8 cellular contexts compared by ENCODE assay signal in the genomic region with DNA sequence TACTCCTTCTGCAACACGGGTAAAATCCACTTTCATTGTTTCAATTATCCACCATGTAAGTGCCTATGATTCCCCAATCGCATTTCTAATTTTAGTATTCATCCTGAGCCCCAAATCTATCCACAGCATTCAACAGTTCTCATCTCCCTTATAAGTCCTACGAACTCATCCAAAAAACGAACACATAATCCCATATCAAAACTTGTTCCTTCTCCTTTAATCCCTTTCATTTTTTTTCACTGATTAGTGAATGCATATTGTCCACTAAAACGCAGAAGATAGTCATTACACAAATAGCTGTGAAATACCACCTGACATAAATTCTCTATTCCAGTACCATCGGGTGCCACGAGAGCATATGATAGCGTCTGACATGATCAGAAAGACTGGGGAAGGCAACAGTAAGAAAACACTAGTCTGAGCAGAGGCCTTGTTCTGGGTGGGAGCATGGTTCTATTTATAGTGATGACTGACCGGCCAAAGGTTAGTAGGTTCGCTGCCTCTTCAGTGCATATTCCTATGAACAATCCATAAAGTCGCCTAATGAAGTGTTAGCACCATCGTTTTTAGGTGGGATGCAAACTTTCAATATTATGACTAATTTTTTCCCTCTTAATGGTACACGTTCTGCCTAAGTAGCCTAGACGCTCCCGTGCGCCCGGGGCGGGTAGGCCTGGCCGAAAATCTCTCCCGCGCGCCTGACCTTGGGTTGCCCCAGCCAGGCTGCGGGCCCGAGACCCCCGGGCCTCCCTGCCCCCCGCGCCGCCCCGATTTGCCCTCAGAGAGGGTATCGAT. TPM values are rescaled to one million over a fixed set of nuclear protein-coding genes. Genes with fewer than 3 reads are reported as not detected.
DNase-seq lines count a peak whose midpoint lies in the region; ATAC-seq and TF ChIP-seq lines count a peak whose summit lies in the region.

No MANE protein-coding gene starts in this region.

- peak; percentile 5 for ATAC-seq in GM21390 (IDR thresholded peaks at IDR 0.05; ENCODE audit: unreplicated experiment)
- ATAC-seq in thoracic aorta (ENCODE audit: insufficient number of reproducible peaks, low FRiP score, low read depth) = no peak

- peak overlapping the region; percentile 88 to 96 for H3K9ac ChIP-seq in mucosa of rectum (ENCODE audit: low read depth in 1 of 2, low read length in 2 of 2)

- TF ChIP-seq CTCF in endothelial cell (IDR thresholded peaks at IDR 0.05; ENCODE audit: unreplicated experiment) = no peak
- no peak for TF ChIP-seq CTCF in thoracic aorta (IDR thresholded peaks at IDR 0.05)
- TF ChIP-seq CTCF in GM10248 (IDR thresholded peaks at IDR 0.05; ENCODE audit: control extremely low read depth, extremely low read depth, low read depth, missing control alignments) = no peak

- no peaks in the 10 kb centered on the region for H3K27me3 ChIP-seq in mucosa of rectum (ENCODE audit: control insufficient read depth in 2 of 2, insufficient read depth in 2 of 2, low read length in 2 of 2)
- no peaks in the 10 kb centered on the region for H3K27me3 ChIP-seq in thoracic aorta (replicated peaks; ENCODE audit: insufficient read depth)

- H3K4me1 Mint-ChIP-seq in IgD-negative memory B cell (peaks cover 24 to 43% (median 33%) of the 10 kb centered on the region in 3 donors), endothelial cell (ENCODE audit: unreplicated experiment) (peaks cover 25% of the 10 kb centered on the region)

- H3K27ac ChIP-seq in mucosa of rectum (ENCODE audit: low read depth in 2 of 2, low read length in 2 of 2) (peak overlapping the region; percentile 97 to 98), thoracic aorta (peak overlapping the region; percentile 93 to 98)

- H3K36me3 ChIP-seq in mucosa of rectum (ENCODE audit: control insufficient read depth in 2 of 2, insufficient read depth in 2 of 2, low read length in 2 of 2) (peaks cover 12% of the 10 kb centered on the region in 2 donors), thoracic aorta (peaks cover 11% of the 10 kb centered on the region)

- CTCF ChIA-PET in GM10248 (lab: Yijun Ruan, JAX) = interaction anchor here (0.9 to 1.7 kb wide), 6 partner anchors 13 to 435 kb away, joined by 3 to 8 read pairs (median 3); no protein-coding TSS in a partner anchor

- H3K9me3 Mint-ChIP-seq in IgD-negative memory B cell (no peaks in the 10 kb centered on the region), endothelial cell (ENCODE audit: unreplicated experiment) (no peaks in the 10 kb centered on the region)

- DNase-seq in EL (peak; percentile 24), endothelial cell (ENCODE audit: low spot score) (no peak), thoracic aorta (ENCODE audit: low spot score) (no peak), GM10248 (ENCODE audit: extremely low spot score) (no peak)
- peak; percentile 35 to 54 for DNase-seq in activated CD4-positive, alpha-beta T cell treated with anti-CD3 and anti-CD28 coated beads for 4 hours

- POLR2A ChIA-PET in GM10248 (lab: Yijun Ruan, JAX) = interaction anchor here (1.1 kb wide), 1 partner anchor 95 kb away, joined by 3 read pairs; no protein-coding TSS in a partner anchor

- peak overlapping the region; percentile 93 to 96 for H3K4me3 ChIP-seq in mucosa of rectum (ENCODE audit: low read length in 2 of 2)
- H3K4me3 ChIP-seq in thoracic aorta = peak overlapping the region; percentile 93

- H3K9me3 ChIP-seq in mucosa of rectum (ENCODE audit: control insufficient read depth in 2 of 2, low read length in 2 of 2) (no peaks in the 10 kb centered on the region), thoracic aorta (no peaks in the 10 kb centered on the region)

- H3K36me3 Mint-ChIP-seq in IgD-negative memory B cell (peaks cover 4% of the 10 kb centered on the region), endothelial cell (ENCODE audit: low read depth, unreplicated experiment) (peaks cover 16% of the 10 kb centered on the region)

- peaks cover 11 to 17% of the 10 kb centered on the region in 2 donors for H3K4me1 ChIP-seq in mucosa of rectum (ENCODE audit: control insufficient read depth in 2 of 2, insufficient read depth in 2 of 2, low read length in 2 of 2)
- peaks cover 20 to 35% of the 10 kb centered on the region in 2 donors for H3K4me1 ChIP-seq in thoracic aorta (ENCODE audit: control insufficient read depth in 1 of 2, low read depth in 2 of 2)

- peak overlapping the region; percentile 95 to 100 (median 100) for H3K4me3 Mint-ChIP-seq in IgD-negative memory B cell
- H3K4me3 Mint-ChIP-seq in endothelial cell (ENCODE audit: unreplicated experiment) = peak overlapping the region; percentile 99

- H3K27ac Mint-ChIP-seq in IgD-negative memory B cell (peak overlapping the region; percentile 95 to 100 (median 97)), endothelial cell (ENCODE audit: unreplicated experiment) (peak overlapping the region; percentile 100)

- H3K27me3 Mint-ChIP-seq in IgD-negative memory B cell = peaks cover 3% of the 10 kb centered on the region
- peaks cover 16% of the 10 kb centered on the region for H3K27me3 Mint-ChIP-seq in endothelial cell (ENCODE audit: unreplicated experiment)

RNA-seq across cellular contexts. Expression of gene ATP5PF, which starts 0.6 kb away (rescaled TPM):
- 327 TPM for polyA plus RNA-seq in IgD-negative memory B cell
- total RNA-seq in endothelial cell (ENCODE audit: unreplicated experiment) = 119 TPM
- total RNA-seq in thoracic aorta = 10 to 100 TPM; 27.8 to 44.0 TPM

RNA-seq across cellular contexts. Expression of gene GABPA, which starts 0.7 kb away (rescaled TPM):
- 17.3 TPM for polyA plus RNA-seq in IgD-negative memory B cell
- 22.6 TPM for total RNA-seq in endothelial cell (ENCODE audit: unreplicated experiment)
- 10 to 100 TPM; 14.9 to 35.9 TPM for total RNA-seq in thoracic aorta

Comparison
In these comparisons a context has a peak if more than half of its experiments do, and no peak if none do; other contexts are left out.
1. DNase-seq: peak in EL (single experiment) and activated CD4-positive, alpha-beta T cell treated with anti-CD3 and anti-CD28 coated beads for 4 hours (2 of 2); none in endothelial cell (single experiment), thoracic aorta (single experiment) and GM10248 (single experiment).